10 cellular contexts compared by ENCODE assay signal in the genomic region with DNA sequence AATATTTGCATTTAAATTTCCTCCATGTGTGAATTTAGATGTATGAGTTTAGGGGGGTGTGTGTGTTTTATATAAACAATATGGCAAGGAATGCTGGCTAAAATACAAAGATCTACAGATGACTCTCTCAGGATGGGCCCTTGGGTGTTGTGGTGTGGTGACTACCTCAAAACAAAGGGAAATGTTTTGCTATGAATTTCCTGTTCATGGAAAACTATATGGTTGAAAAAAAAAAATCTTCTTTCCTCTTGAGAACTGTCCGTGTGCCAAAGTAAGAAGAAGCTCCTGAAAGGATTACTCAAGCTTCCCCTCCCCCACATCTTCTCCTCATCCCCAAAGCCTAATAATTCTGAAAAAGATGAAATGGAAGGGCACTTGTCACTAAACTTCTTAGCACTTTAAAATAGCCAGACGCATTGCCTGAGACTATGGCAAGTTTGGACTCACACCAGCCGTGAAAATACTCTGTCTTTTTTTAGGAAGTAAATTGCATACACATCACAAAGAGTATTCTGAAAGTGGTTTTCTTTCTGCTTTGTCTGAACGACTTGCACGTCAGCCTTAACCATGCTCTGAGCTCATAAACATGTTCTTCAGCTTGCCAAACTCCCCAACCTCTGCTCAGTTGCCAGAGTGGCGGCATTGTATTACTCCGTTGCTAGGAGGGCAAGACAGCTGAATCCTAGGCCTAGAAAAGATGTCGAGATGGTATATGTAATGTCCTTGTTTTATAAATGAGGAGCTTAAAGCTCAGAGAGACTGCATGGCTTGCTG.
DNase-seq lines count a peak whose midpoint lies in the region; ATAC-seq and TF ChIP-seq lines count a peak whose summit lies in the region.
"Had no signal": no experiment of that assay in that cellular context is flagged by ENCODE, and none has a peak within 500 bp of the region (broad histone marks: within the 10 kb centered on the region; RNA-seq: fewer than 3 reads in every experiment).

No MANE protein-coding gene starts in this region.

- H3K27me3 ChIP-seq in mesenchymal stem cell (ENCODE audit: control insufficient read depth in 1 of 2, insufficient read depth in 1 of 2, low read length in 2 of 2) (no peaks in the 10 kb centered on the region), thoracic aorta (replicated peaks; ENCODE audit: insufficient read depth) (no peaks in the 10 kb centered on the region)

- H3K36me3 Mint-ChIP-seq in brain: no peaks in the 10 kb centered on the region
- no peaks in the 10 kb centered on the region for H3K36me3 Mint-ChIP-seq in activated CD8-positive, alpha-beta memory T cell treated with anti-CD3 and anti-CD28 coated beads, Interleukin-2, amount 10 ng/mL, durations not matched to agents 7 days and 5 days

- peak overlapping the region; percentile 83 for H3K9ac ChIP-seq in mesenchymal stem cell (ENCODE audit: low read length)

- no peak overlapping the region for H2BK15ac ChIP-seq in mesenchymal stem cell (ENCODE audit: low read depth, poor library complexity, severe bottlenecking)

- H3K79me1 ChIP-seq in mesenchymal stem cell (replicated peaks; ENCODE audit: low read length, poor library complexity, severe bottlenecking): no peaks in the 10 kb centered on the region

- no peaks in the 10 kb centered on the region for H3K9me3 Mint-ChIP-seq in brain
- H3K9me3 Mint-ChIP-seq in activated CD8-positive, alpha-beta memory T cell treated with anti-CD3 and anti-CD28 coated beads, Interleukin-2, amount 10 ng/mL, durations not matched to agents 7 days and 5 days (ENCODE audit: low read depth): no peaks in the 10 kb centered on the region
- H3K9me3 Mint-ChIP-seq: stimulated activated naive CD8-positive, alpha-beta T cell treated with anti-CD3 and anti-CD28 coated beads, Interleukin-15, Interleukin-2, amounts not matched to agents 100 ng/mL and 50 ng/mL, for 24 hours; T-helper 1 cell treated with Interleukin-12 subunit alpha and Interleukin-12 subunit beta and Interleukin-4 antibody, amounts not matched to agents 30 μg/mL and 1 μg/mL, for 36 hours had no signal

- H3K18ac ChIP-seq in mesenchymal stem cell (ENCODE audit: low read depth in 1 of 2, low read length in 2 of 2): peak overlapping the region; percentile 71 to 82

- H3K14ac ChIP-seq in mesenchymal stem cell (ENCODE audit: low read length in 2 of 2): no peak overlapping the region

- H4K8ac ChIP-seq in mesenchymal stem cell (ENCODE audit: low read length): peak overlapping the region; percentile 72

- H3K36me3 ChIP-seq in mesenchymal stem cell (ENCODE audit: control insufficient read depth in 1 of 2, insufficient read depth in 2 of 2, low read depth in 1 of 2, low read length in 2 of 2): no peaks in the 10 kb centered on the region
- no peaks in the 10 kb centered on the region for H3K36me3 ChIP-seq in thoracic aorta

- H3K27ac ChIP-seq in mesenchymal stem cell (ENCODE audit: low read length, poor library complexity, severe bottlenecking) (no peak overlapping the region), thoracic aorta (peak overlapping the region; percentile 54 to 60)

- no peaks in the 10 kb centered on the region for H3K27me3 Mint-ChIP-seq in brain
- peaks cover 9% of the 10 kb centered on the region for H3K27me3 Mint-ChIP-seq in activated CD8-positive, alpha-beta memory T cell treated with anti-CD3 and anti-CD28 coated beads, Interleukin-2, amount 10 ng/mL, durations not matched to agents 7 days and 5 days

- peak overlapping the region; percentile 21 for H4K91ac ChIP-seq in mesenchymal stem cell (ENCODE audit: low read length)

- peak overlapping the region in 1 of 5 experiments; percentile 52 for H3K4me3 Mint-ChIP-seq in brain
- H3K4me3 Mint-ChIP-seq in activated CD8-positive, alpha-beta memory T cell treated with anti-CD3 and anti-CD28 coated beads, Interleukin-2, amount 10 ng/mL, durations not matched to agents 7 days and 5 days: no peak overlapping the region
- H3K4me3 Mint-ChIP-seq: stimulated activated naive CD8-positive, alpha-beta T cell treated with anti-CD3 and anti-CD28 coated beads, Interleukin-15, Interleukin-2, amounts not matched to agents 100 ng/mL and 50 ng/mL, for 24 hours; T-helper 1 cell treated with Interleukin-12 subunit alpha and Interleukin-12 subunit beta and Interleukin-4 antibody, amounts not matched to agents 30 μg/mL and 1 μg/mL, for 36 hours had no signal

- peaks cover 27% of the 10 kb centered on the region for H3K4me1 Mint-ChIP-seq in brain
- H3K4me1 Mint-ChIP-seq in activated CD8-positive, alpha-beta memory T cell treated with anti-CD3 and anti-CD28 coated beads, Interleukin-2, amount 10 ng/mL, durations not matched to agents 7 days and 5 days: peaks cover under 1% of the 10 kb centered on the region

- H3K4me1 ChIP-seq in mesenchymal stem cell (ENCODE audit: control insufficient read depth, insufficient read depth, low read depth, low read length): peaks cover 7% of the 10 kb centered on the region
- H3K4me1 ChIP-seq in thoracic aorta (ENCODE audit: control insufficient read depth in 1 of 2, low read depth in 2 of 2): peaks cover 8 to 40% of the 10 kb centered on the region in 2 donors

- in situ Hi-C loops in KBM-7 (cut with MboI; ENCODE audit: low pct_unique_long_range_greater_than_20kb, low sequenced_read_pairs): no loop called here

- H2BK5ac ChIP-seq in mesenchymal stem cell (ENCODE audit: low read depth, low read length, poor library complexity, severe bottlenecking): no peak overlapping the region

- H3K4ac ChIP-seq in mesenchymal stem cell (ENCODE audit: low read depth in 1 of 2, low read length in 2 of 2): peak overlapping the region in 1 of 2 experiments; percentile 29

- H3K27ac Mint-ChIP-seq in brain: peak overlapping the region; percentile 45 to 94 (median 90)
- no peak overlapping the region for H3K27ac Mint-ChIP-seq in activated CD8-positive, alpha-beta memory T cell treated with anti-CD3 and anti-CD28 coated beads, Interleukin-2, amount 10 ng/mL, durations not matched to agents 7 days and 5 days
- H3K27ac Mint-ChIP-seq: stimulated activated naive CD8-positive, alpha-beta T cell treated with anti-CD3 and anti-CD28 coated beads, Interleukin-15, Interleukin-2, amounts not matched to agents 100 ng/mL and 50 ng/mL, for 24 hours; T-helper 1 cell treated with Interleukin-12 subunit alpha and Interleukin-12 subunit beta and Interleukin-4 antibody, amounts not matched to agents 30 μg/mL and 1 μg/mL, for 36 hours had no signal

- TF ChIP-seq CTCF in brain (conservative IDR thresholded peaks at IDR 0.05) (no peak), thoracic aorta (IDR thresholded peaks at IDR 0.05) (no peak)

- H3K4me2 ChIP-seq in mesenchymal stem cell (ENCODE audit: low read length, poor library complexity, severe bottlenecking): no peak overlapping the region

- H3K4me3 ChIP-seq in mesenchymal stem cell (ENCODE audit: insufficient read depth in 1 of 2, low read depth in 1 of 2, low read length in 2 of 2) (peak overlapping the region in 1 of 2 experiments; percentile 10), thoracic aorta (no peak overlapping the region)

- WGBS in mesenchymal stem cell: 61% methylated on average over 7 of the region's 8 CpGs

- DNase-seq in KBM-7 (peak; percentile 48), mesenchymal stem cell (peak; percentile 75), thoracic aorta (ENCODE audit: low spot score) (no peak), COR-L47 (lab: John Stamatoyannopoulos, UW) (no peak)
- DNase-seq in activated CD8-positive, alpha-beta memory T cell treated with anti-CD3 and anti-CD28 coated beads, Interleukin-2, amount 10 ng/mL, durations not matched to agents 7 days and 5 days: no peak
- DNase-seq: NCI-H187 had no signal

- peak overlapping the region; percentile 0 for H2BK120ac ChIP-seq in mesenchymal stem cell (ENCODE audit: low read depth, low read length)

- H3K23ac ChIP-seq in mesenchymal stem cell (ENCODE audit: low read length in 2 of 2): no peak overlapping the region

- H2BK12ac ChIP-seq in mesenchymal stem cell (ENCODE audit: low read length in 2 of 2): peak overlapping the region in 1 of 2 experiments; percentile 60

- no peak overlapping the region for H2AFZ ChIP-seq in mesenchymal stem cell (ENCODE audit: low read depth, low read length)

- H2AK5ac ChIP-seq in mesenchymal stem cell (ENCODE audit: low read length, severe bottlenecking): peak overlapping the region; percentile 27

- H3K9me3 ChIP-seq in mesenchymal stem cell (ENCODE audit: control insufficient read depth, low read length) (no peaks in the 10 kb centered on the region), thoracic aorta (no peaks in the 10 kb centered on the region)

- no peak for ATAC-seq in thoracic aorta (ENCODE audit: insufficient number of reproducible peaks, low FRiP score, low read depth)
- ATAC-seq in activated CD8-positive, alpha-beta memory T cell treated with anti-CD3 and anti-CD28 coated beads, Interleukin-2, amount 10 ng/mL, durations not matched to agents 7 days and 5 days: no peak
- ATAC-seq in GM19467 (IDR thresholded peaks at IDR 0.05; ENCODE audit: unreplicated experiment): no peak

- CTCF ChIA-PET in activated CD8-positive, alpha-beta memory T cell treated with anti-CD3 and anti-CD28 coated beads, Interleukin-2, amount 10 ng/mL, durations not matched to agents 7 days and 5 days (lab: Charles Lee): no interaction called here

Comparison
In these comparisons a context has a peak if more than half of its experiments do, and no peak if none do; other contexts are left out.
1. DNase-seq: peak in KBM-7 (single experiment) and mesenchymal stem cell (single experiment); none in thoracic aorta (single experiment), activated CD8-positive, alpha-beta memory T cell treated with anti-CD3 and anti-CD28 coated beads, Interleukin-2, amount 10 ng/mL, durations not matched to agents 7 days and 5 days (single experiment) and COR-L47 (single experiment).